In genomic region chr15:24848050-24848449, GRCh38 we compare ENCODE assay signal across 9 cellular contexts.
DNase-seq lines count a peak whose midpoint lies in the region; ATAC-seq and TF ChIP-seq lines count a peak whose summit lies in the region.
"Had no signal": no experiment of that assay in that cellular context is flagged by ENCODE, and none has a peak within 500 bp of the region (broad histone marks: within the 10 kb centered on the region; RNA-seq: fewer than 3 reads in every experiment).

No MANE protein-coding gene starts in this region.

- H3K9me3 ChIP-seq in HUES6 (ENCODE audit: control insufficient read depth, insufficient read depth, low read depth, low read length): peaks cover 20% of the 10 kb centered on the region; the same call in 1 of the 2 replicates
- H3K9me3 ChIP-seq in adrenal gland (replicated peaks in 1 of 3): no peaks in the 10 kb centered on the region

- no peaks in the 10 kb centered on the region for H3K36me3 Mint-ChIP-seq in activated T-helper 1 cell treated with anti-CD3 and anti-CD28 coated beads, Interleukin-12 subunit alpha, Interleukin-12 subunit beta, Interleukin-2, Interleukin-4 antibody, amounts not matched to agents 30 ng/mL and 10 ng/mL and 1 ng/mL, durations not matched to agents 14 hours and 24 hours and 36 hours (ENCODE audit: low read depth)

- ATAC-seq in GM21367 (IDR thresholded peaks at IDR 0.05; ENCODE audit: unreplicated experiment) (no peak), HG03432 (IDR thresholded peaks at IDR 0.05; ENCODE audit: unreplicated experiment) (no peak)

- peak overlapping the region; percentile 76; the same call in 1 of the 2 replicates for H3K27ac ChIP-seq in HUES6 (ENCODE audit: low read depth, low read length)
- no peak overlapping the region for H3K27ac ChIP-seq in adrenal gland

- H3K4me1 ChIP-seq in HUES6 (ENCODE audit: control insufficient read depth, insufficient read depth, low read length) (peaks cover 5% of the 10 kb centered on the region), adrenal gland (replicated peaks in 1 of 2) (no peaks in the 10 kb centered on the region)

- 28 to 44% (median 41%) methylated on average over 21 to 36 of the region's 39 CpGs for WGBS in adrenal gland, 4 donors

- intact Hi-C loops in adrenal gland (cut with DNase I): no loop called here
- intact Hi-C loops in activated T-helper 1 cell treated with anti-CD3 and anti-CD28 coated beads, Interleukin-12 subunit alpha, Interleukin-12 subunit beta, Interleukin-2, Interleukin-4 antibody, amounts not matched to agents 30 ng/mL and 10 ng/mL and 1 ng/mL, durations not matched to agents 14 hours and 24 hours and 36 hours (cut with micrococcal nuclease): no loop called here

- no peaks in the 10 kb centered on the region for H3K27me3 Mint-ChIP-seq in activated T-helper 1 cell treated with anti-CD3 and anti-CD28 coated beads, Interleukin-12 subunit alpha, Interleukin-12 subunit beta, Interleukin-2, Interleukin-4 antibody, amounts not matched to agents 30 ng/mL and 10 ng/mL and 1 ng/mL, durations not matched to agents 14 hours and 24 hours and 36 hours (ENCODE audit: insufficient read depth)

- H3K9ac ChIP-seq in HUES6 (ENCODE audit: low read length): peak overlapping the region; percentile 72

- no peak overlapping the region for H3K4me3 Mint-ChIP-seq in activated T-helper 1 cell treated with anti-CD3 and anti-CD28 coated beads, Interleukin-12 subunit alpha, Interleukin-12 subunit beta, Interleukin-2, Interleukin-4 antibody, amounts not matched to agents 30 ng/mL and 10 ng/mL and 1 ng/mL, durations not matched to agents 14 hours and 24 hours and 36 hours

- no peak overlapping the region for H3K27ac Mint-ChIP-seq in activated T-helper 1 cell treated with anti-CD3 and anti-CD28 coated beads, Interleukin-12 subunit alpha, Interleukin-12 subunit beta, Interleukin-2, Interleukin-4 antibody, amounts not matched to agents 30 ng/mL and 10 ng/mL and 1 ng/mL, durations not matched to agents 14 hours and 24 hours and 36 hours

- DNase-seq in adrenal gland (peak; percentile 35 to 64 (median 41)), hepatic stellate cell (ENCODE audit: low spot score) (peak; percentile 21), skeletal muscle cell (ENCODE audit: low read depth) (no peak)
- no peak for DNase-seq in activated T-helper 1 cell treated with anti-CD3 and anti-CD28 coated beads, Interleukin-12 subunit alpha, Interleukin-12 subunit beta, Interleukin-2, Interleukin-4 antibody, amounts not matched to agents 30 ng/mL and 10 ng/mL and 1 ng/mL, durations not matched to agents 14 hours and 24 hours and 36 hours (ENCODE audit: low spot score)
- DNase-seq in stimulated activated CD4-positive, alpha-beta T cell treated with anti-CD3 and anti-CD28 coated beads, Interleukin-4, amount 100 ng/mL, for 1 hour: no peak
- DNase-seq: SW 1271 had no signal

- no peak for TF ChIP-seq CTCF in adrenal gland (IDR thresholded peaks at IDR 0.05)

- no peak for TF ChIP-seq POLR2A in adrenal gland (IDR thresholded peaks at IDR 0.05)

- no peaks in the 10 kb centered on the region for H3K36me3 ChIP-seq in HUES6 (ENCODE audit: control insufficient read depth, insufficient read depth, low read length)
- no peaks in the 10 kb centered on the region for H3K36me3 ChIP-seq in adrenal gland (replicated peaks in 1 of 2)

- peaks cover 34% of the 10 kb centered on the region for H3K9me3 Mint-ChIP-seq in activated T-helper 1 cell treated with anti-CD3 and anti-CD28 coated beads, Interleukin-12 subunit alpha, Interleukin-12 subunit beta, Interleukin-2, Interleukin-4 antibody, amounts not matched to agents 30 ng/mL and 10 ng/mL and 1 ng/mL, durations not matched to agents 14 hours and 24 hours and 36 hours

- no peaks in the 10 kb centered on the region for H3K4me1 Mint-ChIP-seq in activated T-helper 1 cell treated with anti-CD3 and anti-CD28 coated beads, Interleukin-12 subunit alpha, Interleukin-12 subunit beta, Interleukin-2, Interleukin-4 antibody, amounts not matched to agents 30 ng/mL and 10 ng/mL and 1 ng/mL, durations not matched to agents 14 hours and 24 hours and 36 hours (ENCODE audit: low read depth)

- H3K27me3 ChIP-seq in HUES6 (ENCODE audit: control insufficient read depth, insufficient read depth, low read length) (no peaks in the 10 kb centered on the region), adrenal gland (no peaks in the 10 kb centered on the region)

- H3K4me3 ChIP-seq in HUES6 (ENCODE audit: low read depth, low read length) (peak overlapping the region; percentile 62), adrenal gland (peak overlapping the region in 1 of 4 donors; percentile 45), skeletal muscle cell (ENCODE audit: low read depth, low read length) (peak overlapping the region; percentile 35)

Comparison
In these comparisons a context has a peak if more than half of its experiments do, and no peak if none do; other contexts are left out.
1. DNase-seq: peak in adrenal gland (7 of 7) and hepatic stellate cell (single experiment); none in skeletal muscle cell (single experiment), activated T-helper 1 cell treated with anti-CD3 and anti-CD28 coated beads, Interleukin-12 subunit alpha, Interleukin-12 subunit beta, Interleukin-2, Interleukin-4 antibody, amounts not matched to agents 30 ng/mL and 10 ng/mL and 1 ng/mL, durations not matched to agents 14 hours and 24 hours and 36 hours (single experiment) and stimulated activated CD4-positive, alpha-beta T cell treated with anti-CD3 and anti-CD28 coated beads, Interleukin-4, amount 100 ng/mL, for 1 hour (single experiment).